8 cellular contexts compared by ENCODE assay signal in the genomic region with DNA sequence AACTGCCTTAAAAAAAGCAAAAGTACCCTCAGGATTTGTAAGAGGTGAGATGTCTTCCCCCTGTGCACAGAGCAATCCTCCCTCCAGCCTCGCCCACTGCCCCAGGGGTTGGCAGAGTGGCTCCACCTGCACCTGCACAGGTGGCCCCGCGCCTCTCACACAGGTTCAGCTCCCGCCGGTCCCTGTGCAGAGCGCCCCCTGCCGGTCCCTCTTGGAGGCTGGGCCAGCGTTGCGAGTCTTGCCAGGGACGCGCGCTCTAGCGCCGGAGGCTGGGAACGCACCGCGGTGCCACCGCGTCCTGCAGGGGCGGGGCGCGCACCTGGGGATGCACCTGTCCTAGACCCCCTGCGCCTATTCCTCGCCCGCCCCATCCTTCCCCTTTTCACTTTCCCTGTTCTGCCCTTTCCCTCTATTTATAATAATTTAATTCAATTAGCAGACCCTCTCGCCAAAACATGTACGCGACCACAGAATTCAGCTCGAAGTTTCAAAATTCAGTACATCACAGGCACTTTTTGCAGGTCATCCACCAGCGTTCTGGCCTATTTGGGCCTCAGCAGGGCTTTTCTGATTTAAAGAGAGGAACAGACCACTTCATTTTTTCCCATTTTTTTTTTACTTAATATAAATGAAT.
DNase-seq lines count a peak whose midpoint lies in the region; FAIRE-seq and TF ChIP-seq lines count a peak whose summit lies in the region.

No MANE protein-coding gene starts in this region.

- no peak overlapping the region for H2BK5ac ChIP-seq in H9 (ENCODE audit: insufficient read length, low read length)

- peak; percentile 99 for TF ChIP-seq CTCF in H9 (conservative IDR thresholded peaks at IDR 0.05)
- peak; percentile 41 for TF ChIP-seq CTCF in kidney (IDR thresholded peaks at IDR 0.05; ENCODE audit: borderline replicate concordance, extremely low read depth, insufficient read depth)

- H3K27me3 ChIP-seq in H9 (ENCODE audit: insufficient read depth, low read length) = no peaks in the 10 kb centered on the region
- H3K27me3 ChIP-seq in NT2/D1 (ENCODE audit: insufficient read depth, insufficient read length) = peaks cover 50% of the 10 kb centered on the region

- H3K79me2 ChIP-seq in H9 (ENCODE audit: insufficient read depth, low read length) = no peaks in the 10 kb centered on the region

- H3K23ac ChIP-seq in H9 (ENCODE audit: insufficient read length, low read depth, low read length) = no peak overlapping the region

- H3K36me3 Mint-ChIP-seq in H9 (ENCODE audit: insufficient read depth in 1 of 3, low read depth in 3 of 3) = no peaks in the 10 kb centered on the region; a peak in 1 of 7 replicates

- H3K23me2 ChIP-seq in H9 (ENCODE audit: insufficient read length, low read depth, low read length, poor library complexity, severe bottlenecking) = peaks cover 3% of the 10 kb centered on the region

- H3K4me3 Mint-ChIP-seq in H9 = no peak overlapping the region

- no peaks in the 10 kb centered on the region for H3K9me3 Mint-ChIP-seq in H9

- H3K18ac ChIP-seq in H9 (ENCODE audit: insufficient read length, low read depth, low read length) = no peak overlapping the region

- DNase-seq in NCI-H345 (lab: John Stamatoyannopoulos, UW) (peak; percentile 0), NCI-H345 treated with DMSO at 0.1 percent for 48 hours (lab: John Stamatoyannopoulos, UW; ENCODE audit: unreplicated experiment) (no peak), H9 (peak; percentile 96), NT2/D1 (ENCODE audit: low read depth, low spot score) (peak; percentile 72), kidney (no peak), frontal cortex (ENCODE audit: low spot score in 2 of 2) (no peak), G401 (ENCODE audit: low spot score) (no peak), T-helper 9 cell (no peak)

- no peak overlapping the region for H2BK20ac ChIP-seq in H9 (ENCODE audit: low read depth, low read length, poor library complexity, severe bottlenecking)

- H2BK12ac ChIP-seq in H9 (ENCODE audit: insufficient read length, low read depth, low read length) = no peak overlapping the region

- H3K4me2 ChIP-seq in H9 (ENCODE audit: insufficient read depth, insufficient read length, low read length) = no peak overlapping the region

- FAIRE-seq in kidney (lab: Jason Lieb, UNC) = no peak
- no peak for FAIRE-seq in frontal cortex (lab: Jason Lieb, UNC)

- H3K27me3 Mint-ChIP-seq in H9 (ENCODE audit: low read depth) = peaks cover 41% of the 10 kb centered on the region

- no peak overlapping the region for H2AK5ac ChIP-seq in H9 (ENCODE audit: insufficient read length, low read length)

- no peak overlapping the region for H2BK15ac ChIP-seq in H9 (ENCODE audit: low read depth, low read length)

- no peaks in the 10 kb centered on the region for H3K9me3 ChIP-seq in H9 (ENCODE audit: control insufficient read depth, low read depth, low read length)
- no peaks in the 10 kb centered on the region for H3K9me3 ChIP-seq in NT2/D1 (ENCODE audit: insufficient read depth, low read length)
- no peaks in the 10 kb centered on the region for H3K9me3 ChIP-seq in kidney (ENCODE audit: control insufficient read depth in 1 of 2, low read length in 2 of 2)

- H3K27ac ChIP-seq in H9 (ENCODE audit: insufficient read length, low read depth, low read length) (no peak overlapping the region), kidney (ENCODE audit: low read depth in 2 of 2, low read length in 2 of 2) (no peak overlapping the region)

- H3K4ac ChIP-seq in H9 (ENCODE audit: low read depth, low read length) = no peak overlapping the region

- H3K4me1 ChIP-seq in H9 (ENCODE audit: insufficient read depth, low read length) (no peaks in the 10 kb centered on the region), NT2/D1 (ENCODE audit: insufficient read depth, insufficient read length) (peaks cover 2% of the 10 kb centered on the region), kidney (ENCODE audit: control insufficient read depth in 1 of 2, insufficient read depth in 1 of 2, low read depth in 1 of 2, low read length in 2 of 2) (no peaks in the 10 kb centered on the region)

- intact Hi-C loops in kidney (cut with DNase I) = no loop called here

- H3K27ac Mint-ChIP-seq in H9 = no peak overlapping the region

- H4K8ac ChIP-seq in H9 (replicated peaks; ENCODE audit: insufficient read length, low read depth, low read length) = no peak overlapping the region

- no peaks in the 10 kb centered on the region for H4K20me1 ChIP-seq in H9 (ENCODE audit: control insufficient read depth, insufficient read depth, insufficient read length)

- no peak overlapping the region for H4K91ac ChIP-seq in H9 (ENCODE audit: insufficient read length, low read depth, low read length)

- no peaks in the 10 kb centered on the region for H3K36me3 ChIP-seq in NT2/D1 (ENCODE audit: insufficient read depth, insufficient read length, low read length)
- no peaks in the 10 kb centered on the region for H3K36me3 ChIP-seq in kidney (ENCODE audit: control insufficient read depth in 1 of 2, insufficient read depth in 2 of 2, low read length in 2 of 2)

- H3K79me1 ChIP-seq in H9 (ENCODE audit: insufficient read depth, low read depth, low read length, poor library complexity, severe bottlenecking) = no peaks in the 10 kb centered on the region

- H3K4me1 Mint-ChIP-seq in H9 = no peaks in the 10 kb centered on the region; a peak in 1 of 4 replicates

- no peak overlapping the region for H3T11ph ChIP-seq in H9 (ENCODE audit: low read length)

- no peak overlapping the region for H4K5ac ChIP-seq in H9 (ENCODE audit: insufficient read length, low read depth, low read length)

- no CpG with 5 or more reads among the region's 30 CpGs for WGBS in H9 (ENCODE audit: extremely low coverage, insufficient read length, low lambda C conversion rate)

- no peak overlapping the region for H3K56ac ChIP-seq in H9 (ENCODE audit: insufficient read length, low read depth, low read length)

- no peak overlapping the region for H2BK120ac ChIP-seq in H9 (ENCODE audit: low read depth, low read length, poor library complexity, severe bottlenecking)

- no peak overlapping the region for H3K14ac ChIP-seq in H9 (ENCODE audit: insufficient read depth, low read length)

- in situ Hi-C loops in G401 (cut with HindIII; ENCODE audit: low sequenced_read_pairs) = no loop called here

- H3K4me3 ChIP-seq in NT2/D1 (ENCODE audit: insufficient read length, low read depth) = no peak overlapping the region
- H3K4me3 ChIP-seq in kidney (ENCODE audit: low read length in 2 of 2) = no peak overlapping the region

- no peak overlapping the region for H2AFZ ChIP-seq in H9 (ENCODE audit: low read length)

- H3K9ac ChIP-seq in H9 (ENCODE audit: extremely low read depth, insufficient read length, low read length) (no peak overlapping the region), NT2/D1 (ENCODE audit: insufficient read length, low read depth) (no peak overlapping the region), kidney (ENCODE audit: low read length in 2 of 2) (no peak overlapping the region)

Comparison
In these comparisons a context has a peak if more than half of its experiments do, and no peak if none do; other contexts are left out.
1. DNase-seq: peak in NCI-H345 (single experiment), H9 (single experiment) and NT2/D1 (single experiment); none in NCI-H345 treated with DMSO at 0.1 percent for 48 hours (single experiment), kidney (single experiment), frontal cortex (0 of 2), G401 (single experiment) and T-helper 9 cell (single experiment).